Comparison of ENCODE assay signal across 23 cellular contexts in the genomic region with DNA sequence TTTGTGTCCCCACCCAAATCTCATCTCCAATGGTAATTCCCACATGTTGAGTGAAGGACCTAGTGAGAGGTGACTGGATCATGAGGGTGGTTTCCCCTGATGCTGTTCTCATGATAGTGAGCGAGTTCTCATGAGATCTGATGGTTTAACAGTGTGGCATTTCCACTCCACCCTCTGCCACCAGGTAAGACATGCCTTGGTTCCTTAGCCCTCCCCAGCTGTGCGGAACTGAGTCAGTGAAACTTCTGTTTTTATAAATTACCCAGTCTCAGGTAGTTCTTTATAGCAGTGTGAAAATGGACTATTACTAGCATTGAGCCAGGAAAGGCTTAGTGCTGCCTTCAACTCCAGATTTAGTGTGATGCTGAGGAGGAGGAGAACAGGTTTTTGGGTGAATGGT.
DNase-seq lines count a peak whose midpoint lies in the region; ATAC-seq, FAIRE-seq and TF ChIP-seq lines count a peak whose summit lies in the region.
"Had no signal": no experiment of that assay in that cellular context is flagged by ENCODE, and none has a peak within 500 bp of the region (broad histone marks: within the 10 kb centered on the region; RNA-seq: fewer than 3 reads in every experiment).

No MANE protein-coding gene starts in this region.

- peaks cover 5% of the 10 kb centered on the region for H3K9me3 Mint-ChIP-seq in astrocyte (ENCODE audit: unreplicated experiment)
- H3K9me3 Mint-ChIP-seq in immature natural killer cell: peaks cover 0 to 4% (median 0%) of the 10 kb centered on the region in 6 donors
- H3K9me3 Mint-ChIP-seq: CD8-positive, alpha-beta T cell had no signal

- H3K27me3 ChIP-seq in astrocyte (ENCODE audit: insufficient read depth, low read length) (no peaks in the 10 kb centered on the region), trophoblast cell (ENCODE audit: insufficient read depth, low read length) (no peaks in the 10 kb centered on the region), aorta (ENCODE audit: control insufficient read depth in 1 of 2, insufficient read depth in 2 of 2, low read length in 1 of 2) (peaks cover 0 to 3% of the 10 kb centered on the region in 2 donors)
- H3K27me3 ChIP-seq: BLaER1 had no signal

- H3K79me2 ChIP-seq in astrocyte (ENCODE audit: insufficient read depth, low read length) (no peaks in the 10 kb centered on the region), trophoblast cell (ENCODE audit: control insufficient read depth, insufficient read depth, low read length, poor library complexity) (no peaks in the 10 kb centered on the region)

- H3K9me3 ChIP-seq in astrocyte (ENCODE audit: insufficient read depth, low read depth, low read length): no peaks in the 10 kb centered on the region
- H3K9me3 ChIP-seq in trophoblast cell (ENCODE audit: insufficient read depth, low read depth, low read length): peaks cover 1% of the 10 kb centered on the region
- H3K9me3 ChIP-seq in aorta (ENCODE audit: control insufficient read depth, low read length): peaks cover 1% of the 10 kb centered on the region
- H3K9me3 ChIP-seq: BLaER1, Caco-2 had no signal

- WGBS in trophoblast cell (ENCODE audit: extremely low coverage, insufficient coverage, insufficient read length): no CpG with 5 or more reads among the region's 2 CpGs
- 82% methylated on average over 2 of the region's 2 CpGs for WGBS in aorta, 2 donors

- H3K4me3 ChIP-seq in astrocyte (ENCODE audit: insufficient read depth, low read depth, low read length) (no peak overlapping the region), trophoblast cell (ENCODE audit: low read depth, low read length) (no peak overlapping the region), aorta (ENCODE audit: low read length in 2 of 2) (no peak overlapping the region)
- H3K4me3 ChIP-seq: BLaER1, GM23248 had no signal

- H3K9ac ChIP-seq in astrocyte (ENCODE audit: low read length) (no peak overlapping the region), trophoblast cell (ENCODE audit: low read length) (no peak overlapping the region)
- H3K9ac ChIP-seq: BLaER1, GM23248 had no signal

- FAIRE-seq in astrocyte (lab: Jason Lieb, UNC): no peak
- FAIRE-seq: A204.1, G401.6, GM12892, GM19239, H1 had no signal

- H3K27ac ChIP-seq in astrocyte (ENCODE audit: low read depth, low read length) (no peak overlapping the region), trophoblast cell (ENCODE audit: low read depth, low read length) (no peak overlapping the region), aorta (ENCODE audit: low read depth in 1 of 2, low read length in 2 of 2) (no peak overlapping the region)
- H3K27ac ChIP-seq: 22Rv1, BLaER1, C4-2B, GM23248 had no signal

- no peak overlapping the region for H4K12ac ChIP-seq in trophoblast cell (ENCODE audit: low read depth, low read length)

- H2BK12ac ChIP-seq in trophoblast cell (ENCODE audit: low read length): peak overlapping the region; percentile 35

- no peak overlapping the region for H3K4me3 Mint-ChIP-seq in astrocyte (ENCODE audit: unreplicated experiment)
- no peak overlapping the region for H3K4me3 Mint-ChIP-seq in immature natural killer cell
- H3K4me3 Mint-ChIP-seq: B cell; CD4-positive, CD25-positive, alpha-beta regulatory T cell; CD8-positive, alpha-beta T cell had no signal

- H3K23ac ChIP-seq in trophoblast cell (ENCODE audit: low read length): no peak overlapping the region

- H3K27me3 Mint-ChIP-seq in astrocyte (ENCODE audit: low read depth, unreplicated experiment): no peaks in the 10 kb centered on the region
- H3K27me3 Mint-ChIP-seq in immature natural killer cell (ENCODE audit: low read depth in 3 of 3): peaks cover 0 to 8% (median 8%) of the 10 kb centered on the region in 3 donors

- H3K36me3 ChIP-seq in astrocyte (ENCODE audit: insufficient read depth, low read length) (no peaks in the 10 kb centered on the region), trophoblast cell (ENCODE audit: control insufficient read depth in 1 of 2, insufficient read depth in 2 of 2, low read length in 2 of 2) (peaks cover 0 to 2% of the 10 kb centered on the region in 2 experiments), aorta (ENCODE audit: control insufficient read depth in 1 of 2, insufficient read depth in 2 of 2, low read length in 1 of 2) (no peaks in the 10 kb centered on the region)
- H3K36me3 ChIP-seq: BLaER1 had no signal

- peaks cover 32% of the 10 kb centered on the region for H3K4me1 Mint-ChIP-seq in astrocyte (ENCODE audit: low read depth, unreplicated experiment)
- no peaks in the 10 kb centered on the region for H3K4me1 Mint-ChIP-seq in immature natural killer cell
- H3K4me1 Mint-ChIP-seq: B cell; CD4-positive, CD25-positive, alpha-beta regulatory T cell had no signal

- H3K4me2 ChIP-seq in astrocyte (ENCODE audit: low read length) (no peak overlapping the region), trophoblast cell (ENCODE audit: low read length) (no peak overlapping the region)
- H3K4me2 ChIP-seq: BLaER1 had no signal

- peak; percentile 52 for ATAC-seq in GM18868 (IDR thresholded peaks at IDR 0.05; ENCODE audit: unreplicated experiment)
- no peak for ATAC-seq in aorta (ENCODE audit: low FRiP score)
- ATAC-seq: CD8-positive, alpha-beta T cell; HCT116 had no signal

- H3K14ac ChIP-seq in trophoblast cell (ENCODE audit: low read length): no peak overlapping the region

- H3K36me3 Mint-ChIP-seq in astrocyte (ENCODE audit: low read depth, unreplicated experiment) (no peaks in the 10 kb centered on the region), immature natural killer cell (no peaks in the 10 kb centered on the region)
- H3K36me3 Mint-ChIP-seq: CD4-positive, CD25-positive, alpha-beta regulatory T cell; CD8-positive, alpha-beta T cell had no signal

- H4K20me1 ChIP-seq in astrocyte (ENCODE audit: insufficient read depth, low read length): no peaks in the 10 kb centered on the region
- H4K20me1 ChIP-seq: BLaER1 had no signal

- H2BK120ac ChIP-seq in trophoblast cell (ENCODE audit: insufficient read depth, low read length, poor library complexity): no peak overlapping the region

- peaks cover 5% of the 10 kb centered on the region for H3K4me1 ChIP-seq in astrocyte (ENCODE audit: insufficient read depth, low read length)
- peaks cover 6 to 13% of the 10 kb centered on the region in 2 experiments for H3K4me1 ChIP-seq in trophoblast cell (ENCODE audit: control insufficient read depth in 1 of 2, insufficient read depth in 2 of 2, low read length in 2 of 2)
- no peaks in the 10 kb centered on the region for H3K4me1 ChIP-seq in aorta (ENCODE audit: control insufficient read depth in 1 of 2, insufficient read depth in 2 of 2, low read length in 2 of 2)
- H3K4me1 ChIP-seq: BLaER1, Caco-2 had no signal

- peak overlapping the region; percentile 100 for H3K27ac Mint-ChIP-seq in astrocyte (ENCODE audit: unreplicated experiment)
- H3K27ac Mint-ChIP-seq in immature natural killer cell: no peak overlapping the region
- H3K27ac Mint-ChIP-seq: B cell; CD4-positive, CD25-positive, alpha-beta regulatory T cell; CD8-positive, alpha-beta T cell had no signal

- peaks cover 2% of the 10 kb centered on the region for H3K79me1 ChIP-seq in trophoblast cell (ENCODE audit: low read length)

- intact Hi-C loops in aorta (cut with DNase I): no loop called here

- H2AFZ ChIP-seq in astrocyte (ENCODE audit: low read depth, low read length) (no peak overlapping the region), trophoblast cell (ENCODE audit: insufficient read depth, low read length, poor library complexity) (no peak overlapping the region)

- no peak overlapping the region for H4K8ac ChIP-seq in trophoblast cell (ENCODE audit: low read depth, low read length)

- no peak overlapping the region for H2BK5ac ChIP-seq in trophoblast cell (ENCODE audit: low read depth, low read length, poor library complexity)

- H4K91ac ChIP-seq in trophoblast cell (ENCODE audit: low read depth, low read length): no peak overlapping the region

- DNase-seq in astrocyte (ENCODE audit: low read depth) (no peak), trophoblast cell (no peak), NCI-H2081 (lab: John Stamatoyannopoulos, UW) (no peak), immature natural killer cell (no peak), aorta (no peak)
- DNase-seq: Caco-2; CD4-positive, CD25-positive, alpha-beta regulatory T cell; CD8-positive, alpha-beta T cell; DMS153; DND-41; GM23248; H7 had no signal

- no peak for TF ChIP-seq CTCF in astrocyte (IDR thresholded peaks at IDR 0.05; ENCODE audit: insufficient read depth, low read depth, low read length)

- no peak overlapping the region for H3K4ac ChIP-seq in trophoblast cell (ENCODE audit: low read depth, low read length)

- H2AK5ac ChIP-seq in trophoblast cell (ENCODE audit: low read length): no peak overlapping the region

- no peak overlapping the region for H3K18ac ChIP-seq in trophoblast cell (ENCODE audit: low read length)
